Comparison of ENCODE assay signal across 1 cellular context in the genomic region with DNA sequence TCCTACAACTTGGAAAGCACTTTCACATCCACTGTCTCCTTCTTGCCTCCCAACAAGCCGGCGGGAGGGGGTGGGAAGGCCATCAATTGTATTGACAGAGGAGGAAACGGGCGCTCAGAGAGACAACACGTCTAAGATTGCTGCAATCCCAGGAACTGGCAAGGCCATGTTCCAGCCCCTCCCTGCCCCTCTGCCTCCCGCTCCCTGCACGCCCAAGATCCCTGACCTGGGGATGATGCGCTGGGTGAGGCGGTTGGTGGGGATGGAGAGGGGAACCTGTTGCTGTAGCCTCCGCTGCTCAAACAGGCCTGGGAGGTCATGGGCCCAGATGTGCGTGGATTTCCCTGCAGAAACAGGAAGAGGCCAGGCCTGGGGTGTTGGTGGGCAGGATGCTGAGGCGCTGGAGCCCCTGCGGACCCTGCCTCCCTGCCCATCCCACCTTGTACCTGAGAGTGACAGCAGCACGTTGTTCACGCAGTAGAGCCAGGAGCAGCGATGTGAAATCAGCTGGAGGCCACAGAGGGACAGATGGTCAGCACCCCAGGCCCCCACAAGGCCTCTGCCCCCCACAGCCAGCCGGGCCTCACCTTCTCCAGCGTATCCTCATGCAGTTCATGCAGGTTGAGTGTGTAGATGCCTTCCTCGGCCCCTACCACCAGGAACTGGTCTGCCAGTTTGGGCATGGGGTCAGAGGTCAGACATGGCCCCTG.
TF ChIP-seq lines count a peak whose summit lies in the region.

No MANE protein-coding gene starts in this region.

TF ChIP-seq in HepG2, 621 proteins besides CTCF, POLR2A, EP300 and RAD21 (continues in another document):
- TF ChIP-seq, protein P1, sequence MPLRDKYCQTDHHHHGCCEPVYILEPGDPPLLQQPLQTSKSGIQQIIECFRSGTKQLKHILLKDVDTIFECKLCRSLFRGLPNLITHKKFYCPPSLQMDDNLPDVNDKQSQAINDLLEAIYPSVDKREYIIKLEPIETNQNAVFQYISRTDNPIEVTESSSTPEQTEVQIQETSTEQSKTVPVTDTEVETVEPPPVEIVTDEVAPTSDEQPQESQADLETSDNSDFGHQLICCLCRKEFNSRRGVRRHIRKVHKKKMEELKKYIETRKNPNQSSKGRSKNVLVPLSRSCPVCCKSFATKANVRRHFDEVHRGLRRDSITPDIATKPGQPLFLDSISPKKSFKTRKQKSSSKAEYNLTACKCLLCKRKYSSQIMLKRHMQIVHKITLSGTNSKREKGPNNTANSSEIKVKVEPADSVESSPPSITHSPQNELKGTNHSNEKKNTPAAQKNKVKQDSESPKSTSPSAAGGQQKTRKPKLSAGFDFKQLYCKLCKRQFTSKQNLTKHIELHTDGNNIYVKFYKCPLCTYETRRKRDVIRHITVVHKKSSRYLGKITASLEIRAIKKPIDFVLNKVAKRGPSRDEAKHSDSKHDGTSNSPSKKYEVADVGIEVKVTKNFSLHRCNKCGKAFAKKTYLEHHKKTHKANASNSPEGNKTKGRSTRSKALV (CRISPR knock-in tag; IDR thresholded peaks at IDR 0.05): no peak
- TF ChIP-seq ZNF329 (CRISPR knock-in tag; IDR thresholded peaks at IDR 0.05; ENCODE audit: low read depth) (no peak), REPIN1 (CRISPR knock-in tag; IDR thresholded peaks at IDR 0.05; ENCODE audit: borderline replicate concordance, low read depth) (no peak), ZBTB38 (CRISPR knock-in tag; IDR thresholded peaks at IDR 0.05) (peak; percentile 83), KDM3A (CRISPR knock-in tag; IDR thresholded peaks at IDR 0.05; ENCODE audit: low read depth) (no peak), HNF4A (CRISPR knock-in tag; IDR thresholded peaks at IDR 0.05) (no peak), SOX13 (IDR thresholded peaks at IDR 0.05) (no peak), SOX13 (CRISPR knock-in tag; conservative IDR thresholded peaks at IDR 0.05 in 1 of 2, IDR thresholded peaks at IDR 0.05 in 1 of 2) (no peak), SPEN (CRISPR knock-in tag; IDR thresholded peaks at IDR 0.05; ENCODE audit: low read depth) (no peak), ZIK1 (CRISPR knock-in tag; IDR thresholded peaks at IDR 0.05; ENCODE audit: borderline replicate concordance, low read depth) (no peak), NFKB2 (CRISPR knock-in tag; IDR thresholded peaks at IDR 0.05; ENCODE audit: borderline replicate concordance) (no peak), MZF1 (CRISPR knock-in tag; IDR thresholded peaks at IDR 0.05; ENCODE audit: borderline replicate concordance) (no peak), ZNF614 (CRISPR knock-in tag; IDR thresholded peaks at IDR 0.05; ENCODE audit: borderline replicate concordance) (no peak), PHF8 (CRISPR knock-in tag; IDR thresholded peaks at IDR 0.05) (no peak), CCAR2 (optimal IDR thresholded peaks at IDR 0.05; ENCODE audit: low read depth, low read length) (no peak), KLF13 (CRISPR knock-in tag; IDR thresholded peaks at IDR 0.05) (no peak), DNMT1 (CRISPR knock-in tag; IDR thresholded peaks at IDR 0.05) (no peak), MTA3 (CRISPR knock-in tag; IDR thresholded peaks at IDR 0.05) (no peak)
- TF ChIP-seq, protein P2, sequence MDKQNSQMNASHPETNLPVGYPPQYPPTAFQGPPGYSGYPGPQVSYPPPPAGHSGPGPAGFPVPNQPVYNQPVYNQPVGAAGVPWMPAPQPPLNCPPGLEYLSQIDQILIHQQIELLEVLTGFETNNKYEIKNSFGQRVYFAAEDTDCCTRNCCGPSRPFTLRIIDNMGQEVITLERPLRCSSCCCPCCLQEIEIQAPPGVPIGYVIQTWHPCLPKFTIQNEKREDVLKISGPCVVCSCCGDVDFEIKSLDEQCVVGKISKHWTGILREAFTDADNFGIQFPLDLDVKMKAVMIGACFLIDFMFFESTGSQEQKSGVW (CRISPR knock-in tag; IDR thresholded peaks at IDR 0.05; ENCODE audit: borderline replicate concordance): no peak
- TF ChIP-seq, protein P3, sequence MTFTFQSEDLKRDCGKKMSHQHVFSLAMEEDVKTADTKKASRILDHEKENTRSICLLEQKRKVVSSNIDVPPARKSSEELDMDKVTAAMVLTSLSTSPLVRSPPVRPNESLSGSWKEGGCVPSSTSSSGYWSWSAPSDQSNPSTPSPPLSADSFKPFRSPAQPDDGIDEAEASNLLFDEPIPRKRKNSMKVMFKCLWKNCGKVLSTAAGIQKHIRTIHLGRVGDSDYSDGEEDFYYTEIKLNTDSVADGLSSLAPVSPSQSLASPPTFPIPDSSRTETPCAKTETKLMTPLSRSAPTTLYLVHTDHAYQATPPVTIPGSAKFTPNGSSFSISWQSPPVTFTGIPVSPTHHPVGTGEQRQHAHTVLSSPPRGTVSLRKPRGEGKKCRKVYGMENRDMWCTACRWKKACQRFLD (CRISPR knock-in tag; IDR thresholded peaks at IDR 0.05; ENCODE audit: borderline replicate concordance): no peak
- TF ChIP-seq, protein P4, sequence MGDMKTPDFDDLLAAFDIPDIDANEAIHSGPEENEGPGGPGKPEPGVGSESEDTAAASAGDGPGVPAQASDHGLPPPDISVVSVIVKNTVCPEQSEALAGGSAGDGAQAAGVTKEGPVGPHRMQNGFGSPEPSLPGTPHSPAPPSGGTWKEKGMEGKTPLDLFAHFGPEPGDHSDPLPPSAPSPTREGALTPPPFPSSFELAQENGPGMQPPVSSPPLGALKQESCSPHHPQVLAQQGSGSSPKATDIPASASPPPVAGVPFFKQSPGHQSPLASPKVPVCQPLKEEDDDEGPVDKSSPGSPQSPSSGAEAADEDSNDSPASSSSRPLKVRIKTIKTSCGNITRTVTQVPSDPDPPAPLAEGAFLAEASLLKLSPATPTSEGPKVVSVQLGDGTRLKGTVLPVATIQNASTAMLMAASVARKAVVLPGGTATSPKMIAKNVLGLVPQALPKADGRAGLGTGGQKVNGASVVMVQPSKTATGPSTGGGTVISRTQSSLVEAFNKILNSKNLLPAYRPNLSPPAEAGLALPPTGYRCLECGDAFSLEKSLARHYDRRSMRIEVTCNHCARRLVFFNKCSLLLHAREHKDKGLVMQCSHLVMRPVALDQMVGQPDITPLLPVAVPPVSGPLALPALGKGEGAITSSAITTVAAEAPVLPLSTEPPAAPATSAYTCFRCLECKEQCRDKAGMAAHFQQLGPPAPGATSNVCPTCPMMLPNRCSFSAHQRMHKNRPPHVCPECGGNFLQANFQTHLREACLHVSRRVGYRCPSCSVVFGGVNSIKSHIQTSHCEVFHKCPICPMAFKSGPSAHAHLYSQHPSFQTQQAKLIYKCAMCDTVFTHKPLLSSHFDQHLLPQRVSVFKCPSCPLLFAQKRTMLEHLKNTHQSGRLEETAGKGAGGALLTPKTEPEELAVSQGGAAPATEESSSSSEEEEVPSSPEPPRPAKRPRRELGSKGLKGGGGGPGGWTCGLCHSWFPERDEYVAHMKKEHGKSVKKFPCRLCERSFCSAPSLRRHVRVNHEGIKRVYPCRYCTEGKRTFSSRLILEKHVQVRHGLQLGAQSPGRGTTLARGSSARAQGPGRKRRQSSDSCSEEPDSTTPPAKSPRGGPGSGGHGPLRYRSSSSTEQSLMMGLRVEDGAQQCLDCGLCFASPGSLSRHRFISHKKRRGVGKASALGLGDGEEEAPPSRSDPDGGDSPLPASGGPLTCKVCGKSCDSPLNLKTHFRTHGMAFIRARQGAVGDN (CRISPR knock-in tag; IDR thresholded peaks at IDR 0.05): peak; percentile 17; the same call in 1 of the 2 replicates
- TF ChIP-seq, protein P5, sequence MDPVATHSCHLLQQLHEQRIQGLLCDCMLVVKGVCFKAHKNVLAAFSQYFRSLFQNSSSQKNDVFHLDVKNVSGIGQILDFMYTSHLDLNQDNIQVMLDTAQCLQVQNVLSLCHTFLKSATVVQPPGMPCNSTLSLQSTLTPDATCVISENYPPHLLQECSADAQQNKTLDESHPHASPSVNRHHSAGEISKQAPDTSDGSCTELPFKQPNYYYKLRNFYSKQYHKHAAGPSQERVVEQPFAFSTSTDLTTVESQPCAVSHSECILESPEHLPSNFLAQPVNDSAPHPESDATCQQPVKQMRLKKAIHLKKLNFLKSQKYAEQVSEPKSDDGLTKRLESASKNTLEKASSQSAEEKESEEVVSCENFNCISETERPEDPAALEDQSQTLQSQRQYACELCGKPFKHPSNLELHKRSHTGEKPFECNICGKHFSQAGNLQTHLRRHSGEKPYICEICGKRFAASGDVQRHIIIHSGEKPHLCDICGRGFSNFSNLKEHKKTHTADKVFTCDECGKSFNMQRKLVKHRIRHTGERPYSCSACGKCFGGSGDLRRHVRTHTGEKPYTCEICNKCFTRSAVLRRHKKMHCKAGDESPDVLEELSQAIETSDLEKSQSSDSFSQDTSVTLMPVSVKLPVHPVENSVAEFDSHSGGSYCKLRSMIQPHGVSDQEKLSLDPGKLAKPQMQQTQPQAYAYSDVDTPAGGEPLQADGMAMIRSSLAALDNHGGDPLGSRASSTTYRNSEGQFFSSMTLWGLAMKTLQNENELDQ (CRISPR knock-in tag; IDR thresholded peaks at IDR 0.05; ENCODE audit: borderline replicate concordance): no peak
- TF ChIP-seq, protein P6, sequence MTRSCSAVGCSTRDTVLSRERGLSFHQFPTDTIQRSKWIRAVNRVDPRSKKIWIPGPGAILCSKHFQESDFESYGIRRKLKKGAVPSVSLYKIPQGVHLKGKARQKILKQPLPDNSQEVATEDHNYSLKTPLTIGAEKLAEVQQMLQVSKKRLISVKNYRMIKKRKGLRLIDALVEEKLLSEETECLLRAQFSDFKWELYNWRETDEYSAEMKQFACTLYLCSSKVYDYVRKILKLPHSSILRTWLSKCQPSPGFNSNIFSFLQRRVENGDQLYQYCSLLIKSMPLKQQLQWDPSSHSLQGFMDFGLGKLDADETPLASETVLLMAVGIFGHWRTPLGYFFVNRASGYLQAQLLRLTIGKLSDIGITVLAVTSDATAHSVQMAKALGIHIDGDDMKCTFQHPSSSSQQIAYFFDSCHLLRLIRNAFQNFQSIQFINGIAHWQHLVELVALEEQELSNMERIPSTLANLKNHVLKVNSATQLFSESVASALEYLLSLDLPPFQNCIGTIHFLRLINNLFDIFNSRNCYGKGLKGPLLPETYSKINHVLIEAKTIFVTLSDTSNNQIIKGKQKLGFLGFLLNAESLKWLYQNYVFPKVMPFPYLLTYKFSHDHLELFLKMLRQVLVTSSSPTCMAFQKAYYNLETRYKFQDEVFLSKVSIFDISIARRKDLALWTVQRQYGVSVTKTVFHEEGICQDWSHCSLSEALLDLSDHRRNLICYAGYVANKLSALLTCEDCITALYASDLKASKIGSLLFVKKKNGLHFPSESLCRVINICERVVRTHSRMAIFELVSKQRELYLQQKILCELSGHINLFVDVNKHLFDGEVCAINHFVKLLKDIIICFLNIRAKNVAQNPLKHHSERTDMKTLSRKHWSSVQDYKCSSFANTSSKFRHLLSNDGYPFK (CRISPR knock-in tag; IDR thresholded peaks at IDR 0.05; ENCODE audit: borderline replicate concordance): no peak
- TF ChIP-seq, protein P7, sequence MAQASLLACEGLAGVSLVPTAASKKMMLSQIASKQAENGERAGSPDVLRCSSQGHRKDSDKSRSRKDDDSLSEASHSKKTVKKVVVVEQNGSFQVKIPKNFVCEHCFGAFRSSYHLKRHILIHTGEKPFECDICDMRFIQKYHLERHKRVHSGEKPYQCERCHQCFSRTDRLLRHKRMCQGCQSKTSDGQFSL (CRISPR knock-in tag; IDR thresholded peaks at IDR 0.05): no peak
- TF ChIP-seq, protein P8, sequence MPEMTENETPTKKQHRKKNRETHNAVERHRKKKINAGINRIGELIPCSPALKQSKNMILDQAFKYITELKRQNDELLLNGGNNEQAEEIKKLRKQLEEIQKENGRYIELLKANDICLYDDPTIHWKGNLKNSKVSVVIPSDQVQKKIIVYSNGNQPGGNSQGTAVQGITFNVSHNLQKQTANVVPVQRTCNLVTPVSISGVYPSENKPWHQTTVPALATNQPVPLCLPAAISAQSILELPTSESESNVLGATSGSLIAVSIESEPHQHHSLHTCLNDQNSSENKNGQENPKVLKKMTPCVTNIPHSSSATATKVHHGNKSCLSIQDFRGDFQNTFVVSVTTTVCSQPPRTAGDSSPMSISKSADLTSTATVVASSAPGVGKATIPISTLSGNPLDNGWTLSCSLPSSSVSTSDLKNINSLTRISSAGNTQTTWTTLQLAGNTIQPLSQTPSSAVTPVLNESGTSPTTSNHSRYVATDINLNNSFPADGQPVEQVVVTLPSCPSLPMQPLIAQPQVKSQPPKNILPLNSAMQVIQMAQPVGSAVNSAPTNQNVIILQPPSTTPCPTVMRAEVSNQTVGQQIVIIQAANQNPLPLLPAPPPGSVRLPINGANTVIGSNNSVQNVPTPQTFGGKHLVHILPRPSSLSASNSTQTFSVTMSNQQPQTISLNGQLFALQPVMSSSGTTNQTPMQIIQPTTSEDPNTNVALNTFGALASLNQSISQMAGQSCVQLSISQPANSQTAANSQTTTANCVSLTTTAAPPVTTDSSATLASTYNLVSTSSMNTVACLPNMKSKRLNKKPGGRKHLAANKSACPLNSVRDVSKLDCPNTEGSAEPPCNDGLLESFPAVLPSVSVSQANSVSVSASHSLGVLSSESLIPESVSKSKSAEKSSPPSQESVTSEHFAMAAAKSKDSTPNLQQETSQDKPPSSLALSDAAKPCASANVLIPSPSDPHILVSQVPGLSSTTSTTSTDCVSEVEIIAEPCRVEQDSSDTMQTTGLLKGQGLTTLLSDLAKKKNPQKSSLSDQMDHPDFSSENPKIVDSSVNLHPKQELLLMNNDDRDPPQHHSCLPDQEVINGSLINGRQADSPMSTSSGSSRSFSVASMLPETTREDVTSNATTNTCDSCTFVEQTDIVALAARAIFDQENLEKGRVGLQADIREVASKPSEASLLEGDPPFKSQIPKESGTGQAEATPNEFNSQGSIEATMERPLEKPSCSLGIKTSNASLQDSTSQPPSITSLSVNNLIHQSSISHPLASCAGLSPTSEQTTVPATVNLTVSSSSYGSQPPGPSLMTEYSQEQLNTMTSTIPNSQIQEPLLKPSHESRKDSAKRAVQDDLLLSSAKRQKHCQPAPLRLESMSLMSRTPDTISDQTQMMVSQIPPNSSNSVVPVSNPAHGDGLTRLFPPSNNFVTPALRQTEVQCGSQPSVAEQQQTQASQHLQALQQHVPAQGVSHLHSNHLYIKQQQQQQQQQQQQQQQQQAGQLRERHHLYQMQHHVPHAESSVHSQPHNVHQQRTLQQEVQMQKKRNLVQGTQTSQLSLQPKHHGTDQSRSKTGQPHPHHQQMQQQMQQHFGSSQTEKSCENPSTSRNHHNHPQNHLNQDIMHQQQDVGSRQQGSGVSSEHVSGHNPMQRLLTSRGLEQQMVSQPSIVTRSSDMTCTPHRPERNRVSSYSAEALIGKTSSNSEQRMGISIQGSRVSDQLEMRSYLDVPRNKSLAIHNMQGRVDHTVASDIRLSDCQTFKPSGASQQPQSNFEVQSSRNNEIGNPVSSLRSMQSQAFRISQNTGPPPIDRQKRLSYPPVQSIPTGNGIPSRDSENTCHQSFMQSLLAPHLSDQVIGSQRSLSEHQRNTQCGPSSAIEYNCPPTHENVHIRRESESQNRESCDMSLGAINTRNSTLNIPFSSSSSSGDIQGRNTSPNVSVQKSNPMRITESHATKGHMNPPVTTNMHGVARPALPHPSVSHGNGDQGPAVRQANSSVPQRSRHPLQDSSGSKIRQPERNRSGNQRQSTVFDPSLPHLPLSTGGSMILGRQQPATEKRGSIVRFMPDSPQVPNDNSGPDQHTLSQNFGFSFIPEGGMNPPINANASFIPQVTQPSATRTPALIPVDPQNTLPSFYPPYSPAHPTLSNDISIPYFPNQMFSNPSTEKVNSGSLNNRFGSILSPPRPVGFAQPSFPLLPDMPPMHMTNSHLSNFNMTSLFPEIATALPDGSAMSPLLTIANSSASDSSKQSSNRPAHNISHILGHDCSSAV (CRISPR knock-in tag; IDR thresholded peaks at IDR 0.05; ENCODE audit: borderline replicate concordance): no peak
- TF ChIP-seq, protein P9, sequence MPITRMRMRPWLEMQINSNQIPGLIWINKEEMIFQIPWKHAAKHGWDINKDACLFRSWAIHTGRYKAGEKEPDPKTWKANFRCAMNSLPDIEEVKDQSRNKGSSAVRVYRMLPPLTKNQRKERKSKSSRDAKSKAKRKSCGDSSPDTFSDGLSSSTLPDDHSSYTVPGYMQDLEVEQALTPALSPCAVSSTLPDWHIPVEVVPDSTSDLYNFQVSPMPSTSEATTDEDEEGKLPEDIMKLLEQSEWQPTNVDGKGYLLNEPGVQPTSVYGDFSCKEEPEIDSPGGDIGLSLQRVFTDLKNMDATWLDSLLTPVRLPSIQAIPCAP (CRISPR knock-in tag; IDR thresholded peaks at IDR 0.05; ENCODE audit: low read depth): no peak
